Comparison of ENCODE assay signal across 1 cellular context in the genomic region with DNA sequence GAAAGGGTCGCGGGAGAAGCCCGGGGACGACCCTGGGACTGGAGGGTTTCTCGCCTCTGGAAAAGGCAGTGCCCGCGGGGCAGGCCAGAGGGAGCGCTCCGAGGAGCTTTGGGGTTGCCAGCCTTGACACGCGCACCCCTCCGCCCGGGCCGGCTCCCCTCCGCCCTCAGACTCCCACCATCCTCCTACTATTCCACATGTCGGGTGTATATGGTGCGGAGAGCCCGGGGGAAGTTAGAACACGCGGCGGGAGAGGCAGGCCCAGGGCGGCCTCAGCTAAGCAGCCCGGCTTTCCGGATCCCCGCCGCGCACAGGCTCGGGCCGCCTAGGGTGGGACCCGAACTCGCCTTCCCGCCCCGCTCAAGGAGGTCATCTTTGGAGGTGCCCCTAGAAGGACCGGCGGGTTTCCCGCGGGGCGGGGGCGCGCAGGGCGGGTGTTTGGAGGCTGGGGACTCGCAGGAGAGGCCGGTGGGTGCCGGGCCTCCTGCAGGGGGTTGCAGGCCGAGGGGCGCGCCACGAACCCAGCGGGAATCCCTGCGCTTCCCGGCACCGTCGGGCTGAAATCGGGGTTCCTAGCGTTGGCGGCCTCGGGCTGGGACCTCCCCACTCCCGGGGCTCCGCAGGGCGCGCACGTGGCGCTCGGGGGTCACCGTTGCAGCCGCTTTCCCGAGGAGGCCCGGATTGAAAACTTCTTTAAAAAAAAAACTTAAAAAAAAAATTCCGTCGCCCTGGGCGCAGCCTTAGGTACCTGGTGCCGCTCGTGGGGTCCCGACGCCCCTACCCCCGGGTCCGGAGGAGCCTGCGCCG.
A peak's percentile ranks its signal among the peaks of the same experiment; 100 is the strongest.
TF ChIP-seq lines count a peak whose summit lies in the region.

No MANE protein-coding gene starts in this region.

TF ChIP-seq in GM12878, 131 proteins besides CTCF, POLR2A, EP300 and RAD21 (continued from another document):
- TF ChIP-seq, protein P1, sequence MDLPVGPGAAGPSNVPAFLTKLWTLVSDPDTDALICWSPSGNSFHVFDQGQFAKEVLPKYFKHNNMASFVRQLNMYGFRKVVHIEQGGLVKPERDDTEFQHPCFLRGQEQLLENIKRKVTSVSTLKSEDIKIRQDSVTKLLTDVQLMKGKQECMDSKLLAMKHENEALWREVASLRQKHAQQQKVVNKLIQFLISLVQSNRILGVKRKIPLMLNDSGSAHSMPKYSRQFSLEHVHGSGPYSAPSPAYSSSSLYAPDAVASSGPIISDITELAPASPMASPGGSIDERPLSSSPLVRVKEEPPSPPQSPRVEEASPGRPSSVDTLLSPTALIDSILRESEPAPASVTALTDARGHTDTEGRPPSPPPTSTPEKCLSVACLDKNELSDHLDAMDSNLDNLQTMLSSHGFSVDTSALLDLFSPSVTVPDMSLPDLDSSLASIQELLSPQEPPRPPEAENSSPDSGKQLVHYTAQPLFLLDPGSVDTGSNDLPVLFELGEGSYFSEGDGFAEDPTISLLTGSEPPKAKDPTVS (IDR thresholded peaks at IDR 0.05; ENCODE audit: low read depth, low read length), result no peak
- TF ChIP-seq SUZ12 (IDR thresholded peaks at IDR 0.05; ENCODE audit: unreplicated experiment), result no peak
- 0 out of 2 replicates have a peak, but pooled peaks have one; percentile 19 for TF ChIP-seq DPF2 (IDR thresholded peaks at IDR 0.05)
- TF ChIP-seq, protein P2, sequence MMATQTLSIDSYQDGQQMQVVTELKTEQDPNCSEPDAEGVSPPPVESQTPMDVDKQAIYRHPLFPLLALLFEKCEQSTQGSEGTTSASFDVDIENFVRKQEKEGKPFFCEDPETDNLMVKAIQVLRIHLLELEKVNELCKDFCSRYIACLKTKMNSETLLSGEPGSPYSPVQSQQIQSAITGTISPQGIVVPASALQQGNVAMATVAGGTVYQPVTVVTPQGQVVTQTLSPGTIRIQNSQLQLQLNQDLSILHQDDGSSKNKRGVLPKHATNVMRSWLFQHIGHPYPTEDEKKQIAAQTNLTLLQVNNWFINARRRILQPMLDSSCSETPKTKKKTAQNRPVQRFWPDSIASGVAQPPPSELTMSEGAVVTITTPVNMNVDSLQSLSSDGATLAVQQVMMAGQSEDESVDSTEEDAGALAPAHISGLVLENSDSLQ (IDR thresholded peaks at IDR 0.05), result no peak
- no peak for TF ChIP-seq ZNF274 (IDR thresholded peaks at IDR 0.05; ENCODE audit: insufficient read depth, insufficient read length)
- peak in 1 of 2 experiments; percentile 48; a peak in 2 of 4 replicates for TF ChIP-seq BHLHE40 (IDR thresholded peaks at IDR 0.05; ENCODE audit: borderline replicate concordance in 1 of 2, low read depth in 2 of 2, low read length in 1 of 2)
- TF ChIP-seq MXI1 (IDR thresholded peaks at IDR 0.05; ENCODE audit: low read depth, low read length), result no peak
- TF ChIP-seq CHD2 (IDR thresholded peaks at IDR 0.05; ENCODE audit: borderline replicate concordance, low read depth, low read length), result no peak
- TF ChIP-seq, protein P3, sequence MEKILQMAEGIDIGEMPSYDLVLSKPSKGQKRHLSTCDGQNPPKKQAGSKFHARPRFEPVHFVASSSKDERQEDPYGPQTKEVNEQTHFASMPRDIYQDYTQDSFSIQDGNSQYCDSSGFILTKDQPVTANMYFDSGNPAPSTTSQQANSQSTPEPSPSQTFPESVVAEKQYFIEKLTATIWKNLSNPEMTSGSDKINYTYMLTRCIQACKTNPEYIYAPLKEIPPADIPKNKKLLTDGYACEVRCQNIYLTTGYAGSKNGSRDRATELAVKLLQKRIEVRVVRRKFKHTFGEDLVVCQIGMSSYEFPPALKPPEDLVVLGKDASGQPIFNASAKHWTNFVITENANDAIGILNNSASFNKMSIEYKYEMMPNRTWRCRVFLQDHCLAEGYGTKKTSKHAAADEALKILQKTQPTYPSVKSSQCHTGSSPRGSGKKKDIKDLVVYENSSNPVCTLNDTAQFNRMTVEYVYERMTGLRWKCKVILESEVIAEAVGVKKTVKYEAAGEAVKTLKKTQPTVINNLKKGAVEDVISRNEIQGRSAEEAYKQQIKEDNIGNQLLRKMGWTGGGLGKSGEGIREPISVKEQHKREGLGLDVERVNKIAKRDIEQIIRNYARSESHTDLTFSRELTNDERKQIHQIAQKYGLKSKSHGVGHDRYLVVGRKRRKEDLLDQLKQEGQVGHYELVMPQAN (conservative IDR thresholded peaks at IDR 0.05), result no peak
- no peak for TF ChIP-seq JUNB (IDR thresholded peaks at IDR 0.05)
- no peak for TF ChIP-seq IKZF2 (IDR thresholded peaks at IDR 0.05)
- TF ChIP-seq NBN (IDR thresholded peaks at IDR 0.05), result no peak
- peak; percentile 36; the same call in 1 of the 2 replicates for TF ChIP-seq NR2F1 (conservative IDR thresholded peaks at IDR 0.05)
- TF ChIP-seq EED (IDR thresholded peaks at IDR 0.05; ENCODE audit: low read depth), result 0 out of 2 replicates have a peak, but pooled peaks have one; percentile 9
- no peak for TF ChIP-seq EZH2 (IDR thresholded peaks at IDR 0.05; ENCODE audit: borderline replicate concordance, control insufficient read depth, low read depth, low read length)
- TF ChIP-seq RCOR1 (conservative IDR thresholded peaks at IDR 0.05; ENCODE audit: low read depth, low read length), result no peak
- 0 out of 2 replicates have a peak, but pooled peaks have one; percentile 54 for TF ChIP-seq MAX (IDR thresholded peaks at IDR 0.05; ENCODE audit: low read depth, low read length)
- TF ChIP-seq PAX8 (IDR thresholded peaks at IDR 0.05), result no peak
- no peak for TF ChIP-seq STAT3 (IDR thresholded peaks at IDR 0.05; ENCODE audit: low read depth, low read length)
